Comparison of ENCODE assay signal across 11 cellular contexts in the genomic region with DNA sequence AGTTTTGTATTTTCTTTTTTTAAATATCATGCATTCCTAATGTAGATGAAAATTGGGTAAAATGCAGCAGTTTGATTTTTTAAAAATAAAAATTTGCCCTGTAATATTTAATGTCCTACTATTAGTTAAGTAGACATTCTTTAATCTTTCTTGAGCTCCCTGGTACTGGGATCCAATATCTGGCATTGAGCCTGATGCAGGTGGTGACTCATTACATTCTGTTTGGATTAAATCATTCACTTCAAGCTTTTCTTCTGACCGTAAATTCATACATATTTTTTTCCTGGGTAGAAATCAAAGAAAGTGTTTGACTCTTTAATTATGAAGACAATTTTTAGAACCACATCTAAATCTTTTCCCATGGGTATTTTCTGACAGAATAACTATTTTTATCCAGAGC.
DNase-seq lines count a peak whose midpoint lies in the region; ATAC-seq, FAIRE-seq and TF ChIP-seq lines count a peak whose summit lies in the region.
"Had no signal": no experiment of that assay in that cellular context is flagged by ENCODE, and none has a peak within 500 bp of the region (broad histone marks: within the 10 kb centered on the region; RNA-seq: fewer than 3 reads in every experiment).

No MANE protein-coding gene starts in this region.

- H3K27me3 Mint-ChIP-seq in H9 (ENCODE audit: low read depth) = no peaks in the 10 kb centered on the region
- H3K27me3 Mint-ChIP-seq: T-helper 17 cell had no signal

- H3K36me3 ChIP-seq in adrenal gland (replicated peaks in 1 of 2) = no peaks in the 10 kb centered on the region

- peaks cover 0 to 8% (median 0%) of the 10 kb centered on the region in 3 experiments; a peak in 2 of 7 replicates for H3K36me3 Mint-ChIP-seq in H9 (ENCODE audit: insufficient read depth in 1 of 3, low read depth in 3 of 3)

- H4K91ac ChIP-seq in H9 (ENCODE audit: insufficient read length, low read depth, low read length) = no peak overlapping the region

- no peaks in the 10 kb centered on the region for H3K79me2 ChIP-seq in H9 (ENCODE audit: insufficient read depth, low read length)

- H3K27me3 ChIP-seq in adrenal gland (no peaks in the 10 kb centered on the region), H9 (ENCODE audit: insufficient read depth, low read length) (no peaks in the 10 kb centered on the region)

- H3K4ac ChIP-seq in H9 (ENCODE audit: low read depth, low read length) = no peak overlapping the region

- no peak overlapping the region for H4K5ac ChIP-seq in H9 (ENCODE audit: insufficient read length, low read depth, low read length)

- no peak overlapping the region for H3K9ac ChIP-seq in H9 (ENCODE audit: extremely low read depth, insufficient read length, low read length)

- no peak overlapping the region for H2AK5ac ChIP-seq in H9 (ENCODE audit: insufficient read length, low read length)

- no peaks in the 10 kb centered on the region for H3K79me1 ChIP-seq in H9 (ENCODE audit: insufficient read depth, low read depth, low read length, poor library complexity, severe bottlenecking)

- no peak overlapping the region for H3K18ac ChIP-seq in H9 (ENCODE audit: insufficient read length, low read depth, low read length)

- no peak overlapping the region for H3T11ph ChIP-seq in H9 (ENCODE audit: low read length)

- H2BK120ac ChIP-seq in H9 (ENCODE audit: low read depth, low read length, poor library complexity, severe bottlenecking) = no peak overlapping the region

- H3K9me3 ChIP-seq in A549 (no peaks in the 10 kb centered on the region; the same call in 2 of the 3 replicates), adrenal gland (replicated peaks in 1 of 3) (no peaks in the 10 kb centered on the region), H9 (ENCODE audit: control insufficient read depth, low read depth, low read length) (no peaks in the 10 kb centered on the region)

- H4K20me1 ChIP-seq in H9 (ENCODE audit: control insufficient read depth, insufficient read depth, insufficient read length) = no peaks in the 10 kb centered on the region

- no peak overlapping the region for H2BK20ac ChIP-seq in H9 (ENCODE audit: low read depth, low read length, poor library complexity, severe bottlenecking)

- TF ChIP-seq RAD21 in A549 (conservative IDR thresholded peaks at IDR 0.05 in 1 of 2, IDR thresholded peaks at IDR 0.05 in 1 of 2) = no peak

- H2BK12ac ChIP-seq in H9 (ENCODE audit: insufficient read length, low read depth, low read length) = no peak overlapping the region

- TF ChIP-seq CTCF in A549 (IDR thresholded peaks at IDR 0.05) (no peak), adrenal gland (IDR thresholded peaks at IDR 0.05) (no peak), fibroblast of the aortic adventitia (IDR thresholded peaks at IDR 0.05; ENCODE audit: insufficient read depth, low read length) (no peak), H9 (conservative IDR thresholded peaks at IDR 0.05) (no peak)

- H3K27ac ChIP-seq in A549 = no peak overlapping the region
- no peak overlapping the region for H3K27ac ChIP-seq in adrenal gland
- H3K27ac ChIP-seq in H9 (ENCODE audit: insufficient read length, low read depth, low read length) = no peak overlapping the region

- TF ChIP-seq POLR2A in A549 (IDR thresholded peaks at IDR 0.05; ENCODE audit: low read length) = no peak
- TF ChIP-seq POLR2A in adrenal gland (IDR thresholded peaks at IDR 0.05) = no peak

- H3K14ac ChIP-seq in H9 (ENCODE audit: insufficient read depth, low read length) = no peak overlapping the region

- CTCF ChIA-PET in A549 (lab: Yijun Ruan, JAX) = interaction anchor here (0.8 kb wide), 1 partner anchor 15 kb away, joined by 3 read pairs; no protein-coding TSS in a partner anchor

- H3K4me3 ChIP-seq in A549 = no peak overlapping the region
- no peak overlapping the region for H3K4me3 ChIP-seq in adrenal gland
- no peak overlapping the region for H3K4me3 ChIP-seq in fibroblast of the aortic adventitia (ENCODE audit: low read depth, low read length)

- no peak overlapping the region for H2BK5ac ChIP-seq in H9 (ENCODE audit: insufficient read length, low read length)

- no peak overlapping the region for H3K4me2 ChIP-seq in A549
- H3K4me2 ChIP-seq in H9 (ENCODE audit: insufficient read depth, insufficient read length, low read length) = no peak overlapping the region

- H4K8ac ChIP-seq in H9 (replicated peaks; ENCODE audit: insufficient read length, low read depth, low read length) = no peak overlapping the region

- peaks cover 0 to 4% of the 10 kb centered on the region in 2 experiments; a peak in 1 of 5 replicates for H3K9me3 Mint-ChIP-seq in H9

- TF ChIP-seq EP300 in A549 (IDR thresholded peaks at IDR 0.05) = no peak

- no peak overlapping the region for H3K23ac ChIP-seq in H9 (ENCODE audit: insufficient read length, low read depth, low read length)

- 0% methylated on average over 1 of the region's 1 CpG for WGBS in A549 (ENCODE audit: missing lambda C conversion rate)
- 41 to 52% (median 46%) methylated on average over 1 of the region's 1 CpG for WGBS in adrenal gland, 4 donors
- no CpG with 5 or more reads among the region's 1 CpG for WGBS in H9 (ENCODE audit: extremely low coverage, insufficient read length, low lambda C conversion rate)

- FAIRE-seq in A549 (lab: Jason Lieb, UNC) = no peak

- POLR2A ChIA-PET in A549 (lab: Yijun Ruan, JAX) = no interaction called here

- peak in 1 of 2 experiments; percentile 13 for DNase-seq in A549 (ENCODE audit: low read depth in 1 of 2, low spot score in 1 of 2)
- DNase-seq in HS-27A (ENCODE audit: low read depth) = peak; percentile 84
- DNase-seq in adrenal gland = peak; percentile 48 to 79 (median 70)
- DNase-seq in fibroblast of the aortic adventitia (ENCODE audit: low read depth) = peak; percentile 54
- no peak for DNase-seq in stimulated activated CD4-positive, alpha-beta T cell treated with anti-CD3 and anti-CD28 coated beads, Interleukin-12 subunit alpha, Interleukin-12 subunit beta, amount 100 ng/mL, for 4 hours
- no peak for DNase-seq in H9
- DNase-seq in stimulated activated CD4-positive, alpha-beta T cell treated with anti-CD3 and anti-CD28 coated beads, Interleukin-2, amount 100 ng/mL, for 48 hours = no peak
- DNase-seq in NOMO-1 treated with dmso at 0.1 percent for 144 hours (lab: John Stamatoyannopoulos, UW; ENCODE audit: unreplicated experiment) = no peak
- DNase-seq: activated CD4-positive, alpha-beta T cell treated with anti-CD3 and anti-CD28 coated beads, Interleukin-2, amount 50 U/mL, for 48 hours; NCI-H1694; T-helper 17 cell had no signal

- no peak for ATAC-seq in A549
- ATAC-seq: T-helper 17 cell had no signal

- no peaks in the 10 kb centered on the region for H3K4me1 ChIP-seq in A549
- no peaks in the 10 kb centered on the region for H3K4me1 ChIP-seq in adrenal gland (replicated peaks in 1 of 2)
- H3K4me1 ChIP-seq in H9 (ENCODE audit: insufficient read depth, low read length) = no peaks in the 10 kb centered on the region

- H3K23me2 ChIP-seq in H9 (ENCODE audit: insufficient read length, low read depth, low read length, poor library complexity, severe bottlenecking) = no peaks in the 10 kb centered on the region

- no peak overlapping the region for H2AFZ ChIP-seq in H9 (ENCODE audit: low read length)

- no peak overlapping the region for H2BK15ac ChIP-seq in H9 (ENCODE audit: low read depth, low read length)

- no peak overlapping the region for H3K56ac ChIP-seq in H9 (ENCODE audit: insufficient read length, low read depth, low read length)

- no peak overlapping the region for H3K4me3 Mint-ChIP-seq in H9
- H3K4me3 Mint-ChIP-seq: T-helper 17 cell had no signal

- H3K4me1 Mint-ChIP-seq in H9 = peaks cover 14 to 17% of the 10 kb centered on the region in 2 experiments
- H3K4me1 Mint-ChIP-seq: T-helper 17 cell had no signal

- intact Hi-C loops in adrenal gland (cut with DNase I) = no loop called here

- no peak overlapping the region for H3K27ac Mint-ChIP-seq in H9
- H3K27ac Mint-ChIP-seq: T-helper 17 cell had no signal

TF ChIP-seq in A549, 52 proteins besides CTCF, POLR2A, EP300 and RAD21:
- no peak for TF ChIP-seq FOSL2 (IDR thresholded peaks at IDR 0.05)
- peak; percentile 37; the same call in 1 of the 2 replicates for TF ChIP-seq FOSL2 (CRISPR knock-in tag; IDR thresholded peaks at IDR 0.05)
- no peak for TF ChIP-seq NR3C1 (IDR thresholded peaks at IDR 0.05)

Comparison
In these comparisons a context has a peak if more than half of its experiments do, and no peak if none do; other contexts are left out.
1. DNase-seq: peak in HS-27A (single experiment), adrenal gland (7 of 7) and fibroblast of the aortic adventitia (single experiment); none in stimulated activated CD4-positive, alpha-beta T cell treated with anti-CD3 and anti-CD28 coated beads, Interleukin-12 subunit alpha, Interleukin-12 subunit beta, amount 100 ng/mL, for 4 hours (single experiment), H9 (single experiment), stimulated activated CD4-positive, alpha-beta T cell treated with anti-CD3 and anti-CD28 coated beads, Interleukin-2, amount 100 ng/mL, for 48 hours (0 of 2) and NOMO-1 treated with dmso at 0.1 percent for 144 hours (single experiment).